1 cellular context compared by ENCODE assay signal in the genomic region with DNA sequence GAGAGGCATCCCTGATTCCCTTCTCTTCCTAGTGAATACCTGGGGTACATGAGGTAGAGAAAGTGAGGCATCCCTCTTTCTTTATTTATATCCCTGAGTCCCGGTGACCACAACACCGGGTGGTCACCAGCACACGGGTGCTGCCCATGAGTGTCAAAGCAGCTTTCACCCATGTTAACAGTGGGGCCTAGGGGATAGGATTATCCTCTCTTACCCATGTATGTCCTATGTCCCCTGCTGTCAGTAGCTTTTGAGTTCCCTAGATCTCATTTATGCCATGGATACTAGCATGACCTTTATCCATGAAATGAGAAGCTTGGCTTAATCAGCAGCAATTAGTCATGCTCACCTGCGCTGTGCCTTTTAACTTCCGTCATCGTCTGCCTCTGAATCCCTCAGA.
TF ChIP-seq lines count a peak whose summit lies in the region.

No MANE protein-coding gene starts in this region.

TF ChIP-seq in WTC11, 78 proteins besides CTCF, POLR2A, EP300 and RAD21 (continued from another document):
- TF ChIP-seq, protein P1, sequence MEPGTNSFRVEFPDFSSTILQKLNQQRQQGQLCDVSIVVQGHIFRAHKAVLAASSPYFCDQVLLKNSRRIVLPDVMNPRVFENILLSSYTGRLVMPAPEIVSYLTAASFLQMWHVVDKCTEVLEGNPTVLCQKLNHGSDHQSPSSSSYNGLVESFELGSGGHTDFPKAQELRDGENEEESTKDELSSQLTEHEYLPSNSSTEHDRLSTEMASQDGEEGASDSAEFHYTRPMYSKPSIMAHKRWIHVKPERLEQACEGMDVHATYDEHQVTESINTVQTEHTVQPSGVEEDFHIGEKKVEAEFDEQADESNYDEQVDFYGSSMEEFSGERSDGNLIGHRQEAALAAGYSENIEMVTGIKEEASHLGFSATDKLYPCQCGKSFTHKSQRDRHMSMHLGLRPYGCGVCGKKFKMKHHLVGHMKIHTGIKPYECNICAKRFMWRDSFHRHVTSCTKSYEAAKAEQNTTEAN (CRISPR knock-in tag; IDR thresholded peaks at IDR 0.05) = no peak
- TF ChIP-seq GTF2I (CRISPR knock-in tag; conservative IDR thresholded peaks at IDR 0.05) = no peak
- no peak for TF ChIP-seq ZNF416 (CRISPR knock-in tag; IDR thresholded peaks at IDR 0.05)
- TF ChIP-seq JUN (CRISPR knock-in tag; IDR thresholded peaks at IDR 0.05) = no peak
- no peak for TF ChIP-seq TEAD4 (CRISPR knock-in tag; IDR thresholded peaks at IDR 0.05)
- TF ChIP-seq, protein P2, sequence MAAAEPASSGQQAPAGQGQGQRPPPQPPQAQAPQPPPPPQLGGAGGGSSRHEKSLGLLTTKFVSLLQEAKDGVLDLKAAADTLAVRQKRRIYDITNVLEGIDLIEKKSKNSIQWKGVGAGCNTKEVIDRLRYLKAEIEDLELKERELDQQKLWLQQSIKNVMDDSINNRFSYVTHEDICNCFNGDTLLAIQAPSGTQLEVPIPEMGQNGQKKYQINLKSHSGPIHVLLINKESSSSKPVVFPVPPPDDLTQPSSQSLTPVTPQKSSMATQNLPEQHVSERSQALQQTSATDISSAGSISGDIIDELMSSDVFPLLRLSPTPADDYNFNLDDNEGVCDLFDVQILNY (CRISPR knock-in tag; IDR thresholded peaks at IDR 0.05) = no peak
- no peak for TF ChIP-seq GRHL2 (CRISPR knock-in tag; IDR thresholded peaks at IDR 0.05; ENCODE audit: insufficient replicate concordance, severe bottlenecking)
TF ChIP-seq in WTC11: peak in this region for 0.
